In genomic region chr5:170781946-170782345, GRCh38 we compare ENCODE assay signal across 26 cellular contexts. TPM values are rescaled to one million over a fixed set of nuclear protein-coding genes. Genes with fewer than 3 reads are reported as not detected.
"Had no signal": no experiment of that assay in that cellular context is flagged by ENCODE, and none has a peak within 500 bp of the region (broad histone marks: within the 10 kb centered on the region; RNA-seq: fewer than 3 reads in every experiment).

No MANE protein-coding gene starts in this region.

- H3K4me2 ChIP-seq: neural progenitor cell had no signal

- DNase-seq: glutamatergic neuron; immature natural killer cell; kidney; lower lobe of right lung; naive B cell; natural killer cell; nephron progenitor cell; occipital lobe; right lobe of liver; stimulated activated CD4-positive, alpha-beta T cell treated with anti-CD3 and anti-CD28 coated beads, Interleukin-12 subunit alpha, Interleukin-12 subunit beta, amount 100 ng/mL, for 4 hours; stimulated activated CD4-positive, alpha-beta T cell treated with anti-CD3 and anti-CD28 coated beads, Interleukin-15, amount 100 ng/mL, for 24 hours; stimulated activated CD4-positive, alpha-beta T cell treated with anti-CD3 and anti-CD28 coated beads, Interleukin-2, amount 100 ng/mL, for 24 hours; stimulated activated CD4-positive, alpha-beta T cell treated with anti-CD3 and anti-CD28 coated beads, Interleukin-4, amount 100 ng/mL, for 24 hours; stimulated activated naive CD4-positive, alpha-beta T cell treated with Interleukin-2 at 50 U/mL for 16 hours; stimulated activated naive CD8-positive, alpha-beta T cell treated with anti-CD3 and anti-CD28 coated beads, Interleukin-15, amount 100 ng/mL, for 72 hours; testis; transverse colon; upper lobe of right lung had no signal

- H3K36me3 ChIP-seq: heart left ventricle, lower lobe of right lung, neural progenitor cell, neutrophil, right atrium auricular region, right lobe of liver, thyroid gland, transverse colon, upper lobe of right lung had no signal

- ATAC-seq: natural killer cell; stimulated activated effector memory CD8-positive, alpha-beta T cell treated with anti-CD3 and anti-CD28 coated beads, Interleukin-12 subunit alpha, Interleukin-12 subunit beta, amount 100 ng/mL, for 72 hours; stimulated activated naive CD8-positive, alpha-beta T cell treated with anti-CD3 and anti-CD28 coated beads, Interleukin-15, amount 100 ng/mL, for 72 hours had no signal

- H3K9me3 ChIP-seq: heart left ventricle, lower lobe of right lung, neutrophil, right atrium auricular region, right lobe of liver, testis, thyroid gland, transverse colon, upper lobe of right lung had no signal

- H2AFZ ChIP-seq: neural progenitor cell, parathyroid adenoma had no signal

- H3K4me3 ChIP-seq: heart left ventricle, lower lobe of right lung, neural progenitor cell, right atrium auricular region, right lobe of liver, testis, thyroid gland, transverse colon, upper lobe of right lung had no signal

- H3K27ac ChIP-seq: lower lobe of right lung, neural progenitor cell, neutrophil, parathyroid adenoma, right atrium auricular region, right lobe of liver, testis, thyroid gland, transverse colon, upper lobe of right lung had no signal

- H3K9ac ChIP-seq: neural progenitor cell, parathyroid adenoma had no signal

- H3K79me2 ChIP-seq: parathyroid adenoma had no signal

- H3K27me3 ChIP-seq: heart left ventricle, neural progenitor cell, neutrophil, right atrium auricular region, right lobe of liver, testis, thyroid gland, transverse colon, upper lobe of right lung had no signal

- H3K4me1 ChIP-seq: lower lobe of right lung, parathyroid adenoma, right atrium auricular region, right lobe of liver, testis, upper lobe of right lung had no signal

RNA-seq across cellular contexts. Expression of gene GABRP, which starts 1.6 kb away (rescaled TPM):
- total RNA-seq: natural killer cell, occipital lobe, osteocyte, testis, thyroid gland, upper lobe of right lung had no signal
- polyA plus RNA-seq: immature natural killer cell had no signal
